Comparison of ENCODE assay signal across 9 cellular contexts in genomic region chr19:1882786-1883692, GRCh38. TPM values are rescaled to one million over a fixed set of nuclear protein-coding genes. Genes with fewer than 3 reads are reported as not detected.
A peak's percentile ranks its signal among the peaks of the same experiment; 100 is the strongest.
DNase-seq lines count a peak whose midpoint lies in the region; ATAC-seq, FAIRE-seq and TF ChIP-seq lines count a peak whose summit lies in the region.
"Had no signal": no experiment of that assay in that cellular context is flagged by ENCODE, and none has a peak within 500 bp of the region (broad histone marks: within the 10 kb centered on the region; RNA-seq: fewer than 3 reads in every experiment).

No MANE protein-coding gene starts in this region.

- BruUV-seq in K562 (replicated peaks; lab: Mats Ljungman, UMichigan): no TSS peak

- CTCF ChIA-PET in activated naive CD4-positive, alpha-beta T cell treated with anti-CD3 and anti-CD28 coated beads for 36 hours (lab: Charles Lee): interaction anchor here (1.2 to 2.2 kb wide), 3 partner anchors 13 to 18 kb away, joined by 3 to 5 read pairs (median 4); no protein-coding TSS in a partner anchor
- CTCF ChIA-PET in K562 (lab: Yijun Ruan, JAX; ENCODE audit: low intra/inter-chr PET ratio): no interaction called here

- H3K4me1 Mint-ChIP-seq in activated naive CD4-positive, alpha-beta T cell treated with anti-CD3 and anti-CD28 coated beads for 36 hours (ENCODE audit: low read depth): peaks cover 27% of the 10 kb centered on the region
- H3K4me1 Mint-ChIP-seq in type B pancreatic cell (ENCODE audit: unreplicated experiment): peaks cover 30% of the 10 kb centered on the region

- 60% methylated on average over 24 of the region's 25 CpGs for WGBS in K562 (ENCODE audit: insufficient coverage, low coverage, missing lambda C conversion rate)

- H4K20me1 ChIP-seq in K562 (replicated peaks; ENCODE audit: control insufficient read depth, insufficient read depth, low read length): peaks cover 37% of the 10 kb centered on the region; the same call in 1 of the 2 replicates

- H3K36me3 Mint-ChIP-seq in activated naive CD4-positive, alpha-beta T cell treated with anti-CD3 and anti-CD28 coated beads for 36 hours (ENCODE audit: low read depth): peaks cover 5% of the 10 kb centered on the region
- peaks cover 4% of the 10 kb centered on the region for H3K36me3 Mint-ChIP-seq in type B pancreatic cell

- H3K36me3 ChIP-seq in K562 (ENCODE audit: control insufficient read depth, insufficient read depth, low read length): peaks cover 27% of the 10 kb centered on the region; the same call in 2 of the 3 replicates

- H3K4me1 ChIP-seq in K562 (replicated peaks in 1 of 2; ENCODE audit: control insufficient read depth in 2 of 2, insufficient read depth in 2 of 2, low read length in 2 of 2): peaks cover 31 to 76% of the 10 kb centered on the region in 2 experiments

- H3K9me1 ChIP-seq in K562 (ENCODE audit: control insufficient read depth, insufficient read depth, low read length): peaks cover 14% of the 10 kb centered on the region

- DNase-seq in activated naive CD4-positive, alpha-beta T cell treated with anti-CD3 and anti-CD28 coated beads for 36 hours: no peak
- no peak for DNase-seq in activated naive CD4-positive, alpha-beta T cell (lab: John Stamatoyannopoulos, UW)
- DNase-seq in K562 (ENCODE audit: extremely low read depth in 1 of 4, low spot score in 3 of 4) (no peak), medulla oblongata (ENCODE audit: extremely low spot score) (peak; percentile 27), type B pancreatic cell (ENCODE audit: extremely low spot score, unreplicated experiment) (no peak), SHP77 treated with DMSO at 0.1 percent for 48 hours (lab: John Stamatoyannopoulos, UW) (no peak), RKO (ENCODE audit: low spot score) (no peak), A172 (ENCODE audit: low spot score) (no peak)
- DNase-seq: NCI-H526 treated with DMSO at 0.1 percent for 48 hours had no signal

- ATAC-seq in K562: no peak

- peak overlapping the region; percentile 91; the same call in 1 of the 2 replicates for H3K4me3 ChIP-seq in K562

- H3K9me3 ChIP-seq in K562 (replicated peaks; ENCODE audit: control insufficient read depth, insufficient read depth, low read depth, low read length): no peaks in the 10 kb centered on the region

- in situ Hi-C loops in K562 (cut with MboI): no loop called here

- H3K9me3 Mint-ChIP-seq in activated naive CD4-positive, alpha-beta T cell treated with anti-CD3 and anti-CD28 coated beads for 36 hours: no peaks in the 10 kb centered on the region
- no peaks in the 10 kb centered on the region for H3K9me3 Mint-ChIP-seq in type B pancreatic cell

- H3K79me2 ChIP-seq in K562 (ENCODE audit: control insufficient read depth, insufficient read depth, low read length): peaks cover 46% of the 10 kb centered on the region

- TF ChIP-seq CTCF in K562 (IDR thresholded peaks at IDR 0.05 in 2 of 3, conservative IDR thresholded peaks at IDR 0.05 in 1 of 3; ENCODE audit: insufficient read depth in 2 of 3, low read depth in 1 of 3, low read length in 3 of 3) (no peak), type B pancreatic cell (conservative IDR thresholded peaks at IDR 0.05) (no peak)

- H3K27me3 ChIP-seq in K562 (ENCODE audit: control insufficient read depth in 2 of 2, insufficient read depth in 2 of 2, low read length in 2 of 2): no peaks in the 10 kb centered on the region

- H3K27ac ChIP-seq in K562 (ENCODE audit: extremely low read depth, low read depth, low read length): peak overlapping the region; percentile 37; the same call in 2 of the 3 replicates

- peak overlapping the region; percentile 96 for H3K4me3 Mint-ChIP-seq in activated naive CD4-positive, alpha-beta T cell treated with anti-CD3 and anti-CD28 coated beads for 36 hours
- peak overlapping the region; percentile 98 for H3K4me3 Mint-ChIP-seq in type B pancreatic cell

- intact Hi-C loops in activated naive CD4-positive, alpha-beta T cell treated with anti-CD3 and anti-CD28 coated beads for 36 hours (cut with micrococcal nuclease): loop anchor here (1.0 to 5.0 kb wide), 2 partner anchors 22 to 179 kb away; partner anchors contain the start of genes ADAT3 and SCAMP4
- intact Hi-C loops in K562 (cut with micrococcal nuclease): no loop called here

- no peak overlapping the region for H2AFZ ChIP-seq in K562 (ENCODE audit: low read depth, low read length)

- peak overlapping the region; percentile 95 for H3K27ac Mint-ChIP-seq in activated naive CD4-positive, alpha-beta T cell treated with anti-CD3 and anti-CD28 coated beads for 36 hours
- H3K27ac Mint-ChIP-seq in type B pancreatic cell: peak overlapping the region; percentile 95

- TF ChIP-seq POLR2A in K562 (conservative IDR thresholded peaks at IDR 0.05): no peak

- no peaks in the 10 kb centered on the region for H3K27me3 Mint-ChIP-seq in activated naive CD4-positive, alpha-beta T cell treated with anti-CD3 and anti-CD28 coated beads for 36 hours (ENCODE audit: low read depth)
- H3K27me3 Mint-ChIP-seq in type B pancreatic cell: no peaks in the 10 kb centered on the region

- H3K9ac ChIP-seq in K562 (ENCODE audit: insufficient read depth in 1 of 2, low read depth in 2 of 2, low read length in 2 of 2): peak overlapping the region; percentile 24 to 99; a peak in 3 of 4 replicates

- TF ChIP-seq EP300 in K562 (IDR thresholded peaks at IDR 0.05; ENCODE audit: low read length): no peak

- FAIRE-seq in K562 (lab: Jason Lieb, UNC): no peak

- peak overlapping the region; percentile 90 for H3K4me2 ChIP-seq in K562 (ENCODE audit: insufficient read depth, low read length)

- POLR2A ChIA-PET in K562 (lab: Yijun Ruan, JAX): interaction anchor here (0.6 to 1.4 kb wide), 4 partner anchors 8 to 152 kb away, joined by 3 to 5 read pairs (median 4); no protein-coding TSS in a partner anchor

- TF ChIP-seq RAD21 in K562 (CRISPR knock-in tag; conservative IDR thresholded peaks at IDR 0.05 in 1 of 2, IDR thresholded peaks at IDR 0.05 in 1 of 2): no peak

RNA-seq across cellular contexts. Expression of gene ABHD17A, which starts 2.3 kb away (rescaled TPM):
- total RNA-seq in activated naive CD4-positive, alpha-beta T cell treated with anti-CD3 and anti-CD28 coated beads for 36 hours: 10 to 100 TPM; 79.3 to 79.9 TPM
- total RNA-seq in K562 (2011; cell fraction: chromatin; rRNA removed; ENCODE audit: low replicate concordance): 29.4 and 87.9 TPM in 2 replicates
- total RNA-seq in K562 (2011; cell fraction: nucleolus; rRNA removed): 61.7 and 67.8 TPM in 2 replicates
- 40.1 and 45.4 TPM in 2 replicates for total RNA-seq in K562 (2011; cell fraction: nucleoplasm; rRNA removed)
- 135 and 157 TPM in 2 replicates for total RNA-seq in K562 (2014; rRNA removed)
- 0.93 and 1.5 TPM in 2 replicates for total RNA-seq in K562 (2014; rRNA removed; fragmentation: Illumina TruSeq; extraction: Trizol)
- 18.9 and 26.5 TPM in 2 replicates for total RNA-seq in K562 (2015; rRNA removed; fragmentation: Illumina TruSeq; extraction: Trizol)
- 84.2 and 87.7 TPM in 2 replicates for total RNA-seq in K562 (2021)
- 24.6 and 45.3 TPM in 2 replicates for polyA plus RNA-seq in K562 (2011; rRNA removed)
- polyA plus RNA-seq in K562 (2011; cell fraction: cytosol; rRNA removed): 54.2 and 174 TPM in 2 replicates
- polyA plus RNA-seq in K562 (2011; cell fraction: nucleus; rRNA removed): 117 and 184 TPM in 2 replicates
- 47.5 and 74.5 TPM in 2 replicates for polyA plus RNA-seq in K562 (2012)
- polyA plus RNA-seq in K562 (2014; fragmentation: Illumina TruSeq; extraction: Trizol): 3.6 and 16.9 TPM in 2 replicates
- polyA plus RNA-seq in K562 (2014; fragmentation: Nextera tagmentation; extraction: Ambion mirVana): under 1 TPM in 1 of 2 experiments, not detected in 1; 0.04 TPM
- polyA plus RNA-seq in K562 (2014; rRNA removed): 95.1 and 99.0 TPM in 2 replicates
- 6.9 and 11.0 TPM in 2 replicates for polyA minus RNA-seq in K562 (2011; rRNA and poly(A)+ RNA removed)
- 26.1 and 39.4 TPM in 2 replicates for polyA minus RNA-seq in K562 (2011; cell fraction: cytosol; rRNA and poly(A)+ RNA removed)
- polyA minus RNA-seq in K562 (2011; cell fraction: nucleus; rRNA and poly(A)+ RNA removed): 15.3 and 15.8 TPM in 2 replicates
- 60.4 and 62.0 TPM in 2 replicates for total RNA-seq in type B pancreatic cell (ENCODE audit: low replicate concordance)
- 72.6 and 120 TPM in 2 replicates for total RNA-seq in A172 (2014; rRNA removed; shearing (Covaris generic))

RNA-seq across cellular contexts. Expression of gene KLF16, which starts 19.7 kb away (rescaled TPM):
- total RNA-seq in activated naive CD4-positive, alpha-beta T cell treated with anti-CD3 and anti-CD28 coated beads for 36 hours: 10 to 100 TPM; 13.5 to 15.0 TPM
- 5.8 and 14.0 TPM in 2 replicates for total RNA-seq in K562 (2011; cell fraction: chromatin; rRNA removed; ENCODE audit: low replicate concordance)
- total RNA-seq in K562 (2011; cell fraction: nucleolus; rRNA removed): 11.7 and 16.7 TPM in 2 replicates
- total RNA-seq in K562 (2011; cell fraction: nucleoplasm; rRNA removed): 6.4 and 7.5 TPM in 2 replicates
- total RNA-seq in K562 (2014; rRNA removed) (15.5 and 22.0 TPM in 2 replicates), K562 (2014; rRNA removed; fragmentation: Illumina TruSeq; extraction: Trizol) (3.4 and 3.8 TPM in 2 replicates), K562 (2015; rRNA removed; fragmentation: Illumina TruSeq; extraction: Trizol) (7.9 and 9.4 TPM in 2 replicates), K562 (2021) (59.1 and 60.4 TPM in 2 replicates), type B pancreatic cell (ENCODE audit: low replicate concordance) (17.9 and 18.1 TPM in 2 replicates)
- polyA plus RNA-seq in K562 (2011; rRNA removed) (3.7 and 4.8 TPM in 2 replicates), K562 (2014; fragmentation: Illumina TruSeq; extraction: Trizol) (6.8 and 13.1 TPM in 2 replicates), K562 (2014; fragmentation: Nextera tagmentation; extraction: Ambion mirVana) (under 1 TPM; 0.04 to 0.10 TPM), K562 (2014; rRNA removed) (15.4 and 27.5 TPM in 2 replicates)
- 7.1 and 44.8 TPM in 2 replicates for polyA plus RNA-seq in K562 (2011; cell fraction: cytosol; rRNA removed)
- 14.2 and 29.1 TPM in 2 replicates for polyA plus RNA-seq in K562 (2011; cell fraction: nucleus; rRNA removed)
- 20.8 and 23.7 TPM in 2 replicates for polyA plus RNA-seq in K562 (2012)
- polyA minus RNA-seq in K562 (2011; rRNA and poly(A)+ RNA removed): 1.0 and 1.3 TPM in 2 replicates
- polyA minus RNA-seq in K562 (2011; cell fraction: cytosol; rRNA and poly(A)+ RNA removed): 15.0 and 25.4 TPM in 2 replicates
- 5.8 and 6.6 TPM in 2 replicates for polyA minus RNA-seq in K562 (2011; cell fraction: nucleus; rRNA and poly(A)+ RNA removed)
- 8.2 and 11.5 TPM in 2 replicates for total RNA-seq in A172 (2014; rRNA removed; shearing (Covaris generic))

RNA-seq across cellular contexts. Expression of gene ADAT3, which starts 22.2 kb away (rescaled TPM):
- 1 to 10 TPM; 3.0 to 3.4 TPM for total RNA-seq in activated naive CD4-positive, alpha-beta T cell treated with anti-CD3 and anti-CD28 coated beads for 36 hours
- 6.3 and 20.5 TPM in 2 replicates for total RNA-seq in K562 (2011; cell fraction: chromatin; rRNA removed; ENCODE audit: low replicate concordance)
- 18.0 and 18.5 TPM in 2 replicates for total RNA-seq in K562 (2011; cell fraction: nucleolus; rRNA removed)
- total RNA-seq in K562 (2011; cell fraction: nucleoplasm; rRNA removed): 5.6 and 6.9 TPM in 2 replicates
- total RNA-seq in K562 (2014; rRNA removed): 7.8 and 10.4 TPM in 2 replicates
- not detected in 2 replicates for total RNA-seq in K562 (2014; rRNA removed; fragmentation: Illumina TruSeq; extraction: Trizol)
- total RNA-seq in K562 (2015; rRNA removed; fragmentation: Illumina TruSeq; extraction: Trizol): 0.72 and 1.7 TPM in 2 replicates
- total RNA-seq in K562 (2021): 15.1 and 15.6 TPM in 2 replicates
- 0.67 and 1.1 TPM in 2 replicates for polyA plus RNA-seq in K562 (2011; rRNA removed)
- polyA plus RNA-seq in K562 (2011; cell fraction: cytosol; rRNA removed): 1.1 and 11.4 TPM in 2 replicates
- polyA plus RNA-seq in K562 (2011; cell fraction: nucleus; rRNA removed): 3.3 and 11.9 TPM in 2 replicates
- polyA plus RNA-seq in K562 (2012): 6.8 and 6.9 TPM in 2 replicates
- 0.68 TPM in 1 of 2 replicates, not detected in the other for polyA plus RNA-seq in K562 (2014; fragmentation: Illumina TruSeq; extraction: Trizol)
- not detected for polyA plus RNA-seq in K562 (2014; fragmentation: Nextera tagmentation; extraction: Ambion mirVana)
- polyA plus RNA-seq in K562 (2014; rRNA removed): 9.2 and 10.2 TPM in 2 replicates
- polyA minus RNA-seq in K562 (2011; rRNA and poly(A)+ RNA removed): 0.18 and 0.21 TPM in 2 replicates
- 4.5 and 5.4 TPM in 2 replicates for polyA minus RNA-seq in K562 (2011; cell fraction: cytosol; rRNA and poly(A)+ RNA removed)
- 2.1 and 3.4 TPM in 2 replicates for polyA minus RNA-seq in K562 (2011; cell fraction: nucleus; rRNA and poly(A)+ RNA removed)
- total RNA-seq in type B pancreatic cell (ENCODE audit: low replicate concordance): 12.1 and 13.9 TPM in 2 replicates
- 2.3 and 3.7 TPM in 2 replicates for total RNA-seq in A172 (2014; rRNA removed; shearing (Covaris generic))

RNA-seq across cellular contexts. Expression of gene SCAMP4, which starts 22.2 kb away (rescaled TPM):
- 10 to 100 TPM; 12.1 to 14.5 TPM for total RNA-seq in activated naive CD4-positive, alpha-beta T cell treated with anti-CD3 and anti-CD28 coated beads for 36 hours
- 53.4 and 162 TPM in 2 replicates for total RNA-seq in K562 (2011; cell fraction: chromatin; rRNA removed; ENCODE audit: low replicate concordance)
- total RNA-seq in K562 (2011; cell fraction: nucleolus; rRNA removed): 113 and 133 TPM in 2 replicates
- total RNA-seq in K562 (2011; cell fraction: nucleoplasm; rRNA removed): 92.1 and 94.1 TPM in 2 replicates
- 20.9 and 26.4 TPM in 2 replicates for total RNA-seq in K562 (2014; rRNA removed)
- total RNA-seq in K562 (2014; rRNA removed; fragmentation: Illumina TruSeq; extraction: Trizol): 4.1 and 5.6 TPM in 2 replicates
- total RNA-seq in K562 (2015; rRNA removed; fragmentation: Illumina TruSeq; extraction: Trizol): 12.8 and 13.2 TPM in 2 replicates
- 40.3 and 45.9 TPM in 2 replicates for total RNA-seq in K562 (2021)
- 6.7 and 8.9 TPM in 2 replicates for polyA plus RNA-seq in K562 (2011; rRNA removed)
- polyA plus RNA-seq in K562 (2011; cell fraction: cytosol; rRNA removed): 8.3 and 13.1 TPM in 2 replicates
- polyA plus RNA-seq in K562 (2011; cell fraction: nucleus; rRNA removed): 20.3 and 35.7 TPM in 2 replicates
- polyA plus RNA-seq in K562 (2012): 26.7 and 53.0 TPM in 2 replicates
- polyA plus RNA-seq in K562 (2014; fragmentation: Illumina TruSeq; extraction: Trizol): 15.2 and 26.1 TPM in 2 replicates
- under 1 TPM; 0.81 to 0.89 TPM for polyA plus RNA-seq in K562 (2014; fragmentation: Nextera tagmentation; extraction: Ambion mirVana)
- 17.1 and 19.3 TPM in 2 replicates for polyA plus RNA-seq in K562 (2014; rRNA removed)
- 3.4 and 5.9 TPM in 2 replicates for polyA minus RNA-seq in K562 (2011; rRNA and poly(A)+ RNA removed)
- polyA minus RNA-seq in K562 (2011; cell fraction: cytosol; rRNA and poly(A)+ RNA removed): 13.0 and 23.2 TPM in 2 replicates
- 12.0 and 13.3 TPM in 2 replicates for polyA minus RNA-seq in K562 (2011; cell fraction: nucleus; rRNA and poly(A)+ RNA removed)
- 76.9 and 90.6 TPM in 2 replicates for total RNA-seq in type B pancreatic cell (ENCODE audit: low replicate concordance)
- total RNA-seq in A172 (2014; rRNA removed; shearing (Covaris generic)): 71.1 and 134 TPM in 2 replicates

RNA-seq across cellular contexts. Expression of gene REXO1, which starts 34.8 kb away (rescaled TPM):
- total RNA-seq in activated naive CD4-positive, alpha-beta T cell treated with anti-CD3 and anti-CD28 coated beads for 36 hours: 10 to 100 TPM; 39.8 to 47.6 TPM
- 46.7 and 163 TPM in 2 replicates for total RNA-seq in K562 (2011; cell fraction: chromatin; rRNA removed; ENCODE audit: low replicate concordance)
- 112 and 114 TPM in 2 replicates for total RNA-seq in K562 (2011; cell fraction: nucleolus; rRNA removed)
- 55.0 and 57.6 TPM in 2 replicates for total RNA-seq in K562 (2011; cell fraction: nucleoplasm; rRNA removed)
- total RNA-seq in K562 (2014; rRNA removed) (15.8 and 21.9 TPM in 2 replicates), K562 (2014; rRNA removed; fragmentation: Illumina TruSeq; extraction: Trizol) (3.5 and 4.5 TPM in 2 replicates), K562 (2015; rRNA removed; fragmentation: Illumina TruSeq; extraction: Trizol) (15.8 and 20.8 TPM in 2 replicates), K562 (2021) (52.4 and 63.3 TPM in 2 replicates), type B pancreatic cell (ENCODE audit: low replicate concordance) (36.4 and 37.9 TPM in 2 replicates)
- polyA plus RNA-seq in K562 (2011; rRNA removed) (14.6 and 21.5 TPM in 2 replicates), K562 (2014; fragmentation: Illumina TruSeq; extraction: Trizol) (16.7 and 40.7 TPM in 2 replicates), K562 (2014; fragmentation: Nextera tagmentation; extraction: Ambion mirVana) (under 1 TPM; 0.04 to 0.29 TPM), K562 (2014; rRNA removed) (31.0 and 50.1 TPM in 2 replicates)
- polyA plus RNA-seq in K562 (2011; cell fraction: cytosol; rRNA removed): 17.4 and 27.3 TPM in 2 replicates
- polyA plus RNA-seq in K562 (2011; cell fraction: nucleus; rRNA removed): 56.5 and 100 TPM in 2 replicates
- polyA plus RNA-seq in K562 (2012): 37.1 and 39.8 TPM in 2 replicates
- 7.4 and 11.2 TPM in 2 replicates for polyA minus RNA-seq in K562 (2011; rRNA and poly(A)+ RNA removed)
- 23.8 and 34.7 TPM in 2 replicates for polyA minus RNA-seq in K562 (2011; cell fraction: cytosol; rRNA and poly(A)+ RNA removed)
- polyA minus RNA-seq in K562 (2011; cell fraction: nucleus; rRNA and poly(A)+ RNA removed): 19.5 and 21.3 TPM in 2 replicates
- 8.0 and 30.4 TPM in 2 replicates for total RNA-seq in A172 (2014; rRNA removed; shearing (Covaris generic))
